8 cellular contexts compared by ENCODE assay signal in the genomic region with DNA sequence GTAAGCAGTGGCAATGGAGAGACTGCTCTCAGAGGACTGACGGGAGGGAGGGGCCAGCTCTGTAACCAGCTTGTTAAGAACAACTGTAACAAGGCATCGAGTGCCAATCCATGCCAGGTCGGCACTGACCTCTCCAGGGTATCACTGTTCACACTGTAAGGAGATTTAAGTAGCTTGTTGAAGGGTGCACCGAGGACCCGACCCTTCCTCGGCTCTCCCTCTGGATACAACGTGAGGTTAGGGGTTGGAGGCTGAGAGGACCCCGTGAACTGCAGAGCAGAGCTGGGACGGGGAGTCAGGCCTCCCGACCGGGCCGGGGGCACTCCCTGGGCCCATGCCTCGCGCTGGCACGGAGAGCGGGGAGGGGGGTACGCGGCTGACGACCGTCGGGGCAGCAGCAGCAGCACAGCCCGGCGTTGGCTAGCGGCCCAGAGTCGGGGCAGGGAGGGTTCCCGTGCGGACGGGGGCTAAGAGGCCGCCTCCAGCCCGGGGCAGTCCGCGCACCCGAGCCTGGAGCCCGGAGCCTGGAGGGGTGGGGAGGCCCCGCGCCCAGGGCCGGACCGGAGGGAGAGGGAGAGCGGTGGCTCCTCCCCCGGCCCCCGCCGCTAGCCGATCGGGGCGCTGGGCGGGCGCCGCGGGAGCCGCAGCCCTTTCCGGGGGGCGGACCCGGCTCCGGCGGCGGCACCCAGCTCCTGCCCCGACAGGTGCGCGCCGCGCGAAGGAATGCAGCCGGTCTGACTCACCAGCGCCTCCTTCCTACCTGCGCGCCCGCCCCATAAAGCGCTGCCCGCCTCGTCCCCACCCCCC.
DNase-seq lines count a peak whose midpoint lies in the region; TF ChIP-seq lines count a peak whose summit lies in the region.

A gene (plus strand): TSS at position 804 of the 807 bp plus-strand sequence. CDS start 3,245 bp downstream, outside the sequence.

- H3K36me3 ChIP-seq in ACC112 (ENCODE audit: insufficient read depth, low read length) (no peaks in the 10 kb centered on the region), HEK293 (ENCODE audit: control insufficient read depth in 2 of 2, insufficient read depth in 1 of 2, low read length in 2 of 2) (no peaks in the 10 kb centered on the region)

- in situ Hi-C loops in T47D (cut with HindIII; ENCODE audit: low pct_unique_long_range_greater_than_20kb, low sequenced_read_pairs) = no loop called here

- H3K79me2 ChIP-seq in ACC112 (ENCODE audit: control insufficient read depth, insufficient read depth, low read length, unreplicated experiment) = no peaks in the 10 kb centered on the region

- POLR2A ChIA-PET in HEK293 (lab: Yijun Ruan, JAX) = interaction anchor here (0.8 to 1.2 kb wide), 6 partner anchors 9 to 848 kb away, joined by 3 to 5 read pairs (median 3); a partner anchor contains a TSS

- H2AFZ ChIP-seq in ACC112 (ENCODE audit: low read length, unreplicated experiment) = peak within 1 kb of the TSS; percentile 25

- no peaks in the 10 kb centered on the region for H3K9me3 ChIP-seq in HEK293 (ENCODE audit: control insufficient read depth, insufficient read depth, low read depth, low read length)

- H3K4me3 ChIP-seq in ACC112 (ENCODE audit: low read depth, low read length) (peak within 1 kb of the TSS; percentile 51), HEK293 (ENCODE audit: low read depth, low read length) (peak within 1 kb of the TSS; percentile 35)

- H3K4me1 ChIP-seq in ACC112 (ENCODE audit: control insufficient read depth, insufficient read depth, low read length, unreplicated experiment) = no peaks in the 10 kb centered on the region
- no peaks in the 10 kb centered on the region; the same call in 1 of the 2 replicates for H3K4me1 ChIP-seq in HEK293 (ENCODE audit: control insufficient read depth, insufficient read depth, low read length)

- no peak for TF ChIP-seq CTCF in HEK293 (tag by site-specific recombination; IDR thresholded peaks at IDR 0.05)
- peak; percentile 27; the same call in 1 of the 2 replicates for TF ChIP-seq CTCF in VCaP (conservative IDR thresholded peaks at IDR 0.05)

- CTCF ChIA-PET in HEK293 (lab: Yijun Ruan, JAX) = interaction anchor here (0.6 to 8.4 kb wide), 9 partner anchors 10 to 184 kb away, joined by 3 to 51 read pairs (median 4); a partner anchor contains a TSS

- H3K27me3 ChIP-seq in ACC112 (ENCODE audit: insufficient read depth, low read length) = peaks cover 34% of the 10 kb centered on the region

- DNase-seq in T47D (ENCODE audit: low read depth in 1 of 2, low spot score in 1 of 2) (peak; percentile 95 to 97), left kidney (ENCODE audit: low read depth, low spot score) (peak; percentile 83), NCI-H1694 (lab: John Stamatoyannopoulos, UW) (no peak), kidney glomerular epithelial cell (lab: John Stamatoyannopoulos, UW) (no peak)
- DNase-seq in stimulated activated CD4-positive, alpha-beta T cell treated with anti-CD3 and anti-CD28 coated beads, Interleukin-2, amount 100 ng/mL, for 4 hours (ENCODE audit: low read depth) = peak; percentile 53

- H3K27ac ChIP-seq in ACC112 (ENCODE audit: low read depth, low read length) = no peak within 1 kb of the TSS
- no peak within 1 kb of the TSS for H3K27ac ChIP-seq in HEK293 (ENCODE audit: extremely low read depth, low read depth, low read length)
- H3K27ac ChIP-seq in VCaP = peak within 1 kb of the TSS; percentile 31; the same call in 1 of the 2 replicates

TF ChIP-seq in HEK293, 187 proteins besides CTCF, POLR2A, EP300 and RAD21 (continues in another document):
- TF ChIP-seq, protein P1, sequence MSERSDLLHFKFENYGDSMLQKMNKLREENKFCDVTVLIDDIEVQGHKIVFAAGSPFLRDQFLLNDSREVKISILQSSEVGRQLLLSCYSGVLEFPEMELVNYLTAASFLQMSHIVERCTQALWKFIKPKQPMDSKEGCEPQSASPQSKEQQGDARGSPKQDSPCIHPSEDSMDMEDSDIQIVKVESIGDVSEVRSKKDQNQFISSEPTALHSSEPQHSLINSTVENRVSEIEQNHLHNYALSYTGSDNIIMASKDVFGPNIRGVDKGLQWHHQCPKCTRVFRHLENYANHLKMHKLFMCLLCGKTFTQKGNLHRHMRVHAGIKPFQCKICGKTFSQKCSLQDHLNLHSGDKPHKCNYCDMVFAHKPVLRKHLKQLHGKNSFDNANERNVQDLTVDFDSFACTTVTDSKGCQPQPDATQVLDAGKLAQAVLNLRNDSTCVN (tag by site-specific recombination; optimal IDR thresholded peaks at IDR 0.05) = peak; percentile 56
- peak; percentile 33 for TF ChIP-seq ZNF335 (tag by site-specific recombination; conservative IDR thresholded peaks at IDR 0.05)
- no peak for TF ChIP-seq BCL11B (tag by site-specific recombination; IDR thresholded peaks at IDR 0.05; ENCODE audit: low read depth)
- 0 out of 2 replicates have a peak, but pooled peaks have one; percentile 12 for TF ChIP-seq WT1 (tag by site-specific recombination; IDR thresholded peaks at IDR 0.05)
- no peak for TF ChIP-seq GLIS1 (tag by site-specific recombination; IDR thresholded peaks at IDR 0.05)
- TF ChIP-seq ZNF140 (tag by site-specific recombination; IDR thresholded peaks at IDR 0.05) = no peak
- no peak for TF ChIP-seq YY2 (tag by site-specific recombination; IDR thresholded peaks at IDR 0.05)
- peak; percentile 86 for TF ChIP-seq ZNF777 (tag by site-specific recombination; IDR thresholded peaks at IDR 0.05; ENCODE audit: borderline replicate concordance)
- TF ChIP-seq ZNF561 (tag by site-specific recombination; IDR thresholded peaks at IDR 0.05; ENCODE audit: borderline replicate concordance) = peak; percentile 44; the same call in 1 of the 2 replicates
- TF ChIP-seq, protein P2, sequence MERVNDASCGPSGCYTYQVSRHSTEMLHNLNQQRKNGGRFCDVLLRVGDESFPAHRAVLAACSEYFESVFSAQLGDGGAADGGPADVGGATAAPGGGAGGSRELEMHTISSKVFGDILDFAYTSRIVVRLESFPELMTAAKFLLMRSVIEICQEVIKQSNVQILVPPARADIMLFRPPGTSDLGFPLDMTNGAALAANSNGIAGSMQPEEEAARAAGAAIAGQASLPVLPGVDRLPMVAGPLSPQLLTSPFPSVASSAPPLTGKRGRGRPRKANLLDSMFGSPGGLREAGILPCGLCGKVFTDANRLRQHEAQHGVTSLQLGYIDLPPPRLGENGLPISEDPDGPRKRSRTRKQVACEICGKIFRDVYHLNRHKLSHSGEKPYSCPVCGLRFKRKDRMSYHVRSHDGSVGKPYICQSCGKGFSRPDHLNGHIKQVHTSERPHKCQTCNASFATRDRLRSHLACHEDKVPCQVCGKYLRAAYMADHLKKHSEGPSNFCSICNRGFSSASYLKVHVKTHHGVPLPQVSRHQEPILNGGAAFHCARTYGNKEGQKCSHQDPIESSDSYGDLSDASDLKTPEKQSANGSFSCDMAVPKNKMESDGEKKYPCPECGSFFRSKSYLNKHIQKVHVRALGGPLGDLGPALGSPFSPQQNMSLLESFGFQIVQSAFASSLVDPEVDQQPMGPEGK (tag by site-specific recombination; IDR thresholded peaks at IDR 0.05) = peak; percentile 61; the same call in 1 of the 2 replicates
- peak; percentile 34; the same call in 1 of the 2 replicates for TF ChIP-seq SP2 (tag by site-specific recombination; IDR thresholded peaks at IDR 0.05)
- TF ChIP-seq ZNF596 (tag by site-specific recombination; IDR thresholded peaks at IDR 0.05) = 0 out of 2 replicates have a peak, but pooled peaks have one; percentile 6
- peak; percentile 51 for TF ChIP-seq ZNF600 (tag by site-specific recombination; IDR thresholded peaks at IDR 0.05)
- TF ChIP-seq, protein P3, sequence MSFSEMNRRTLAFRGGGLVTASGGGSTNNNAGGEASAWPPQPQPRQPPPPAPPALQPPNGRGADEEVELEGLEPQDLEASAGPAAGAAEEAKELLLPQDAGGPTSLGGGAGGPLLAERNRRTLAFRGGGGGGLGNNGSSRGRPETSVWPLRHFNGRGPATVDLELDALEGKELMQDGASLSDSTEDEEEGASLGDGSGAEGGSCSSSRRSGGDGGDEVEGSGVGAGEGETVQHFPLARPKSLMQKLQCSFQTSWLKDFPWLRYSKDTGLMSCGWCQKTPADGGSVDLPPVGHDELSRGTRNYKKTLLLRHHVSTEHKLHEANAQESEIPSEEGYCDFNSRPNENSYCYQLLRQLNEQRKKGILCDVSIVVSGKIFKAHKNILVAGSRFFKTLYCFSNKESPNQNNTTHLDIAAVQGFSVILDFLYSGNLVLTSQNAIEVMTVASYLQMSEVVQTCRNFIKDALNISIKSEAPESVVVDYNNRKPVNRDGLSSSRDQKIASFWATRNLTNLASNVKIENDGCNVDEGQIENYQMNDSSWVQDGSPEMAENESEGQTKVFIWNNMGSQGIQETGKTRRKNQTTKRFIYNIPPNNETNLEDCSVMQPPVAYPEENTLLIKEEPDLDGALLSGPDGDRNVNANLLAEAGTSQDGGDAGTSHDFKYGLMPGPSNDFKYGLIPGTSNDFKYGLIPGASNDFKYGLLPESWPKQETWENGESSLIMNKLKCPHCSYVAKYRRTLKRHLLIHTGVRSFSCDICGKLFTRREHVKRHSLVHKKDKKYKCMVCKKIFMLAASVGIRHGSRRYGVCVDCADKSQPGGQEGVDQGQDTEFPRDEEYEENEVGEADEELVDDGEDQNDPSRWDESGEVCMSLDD (tag by site-specific recombination; IDR thresholded peaks at IDR 0.05) = 0 out of 2 replicates have a peak, but pooled peaks have one; percentile 16
- 0 out of 2 replicates have a peak, but pooled peaks have one; percentile 29 for TF ChIP-seq KLF1 (tag by site-specific recombination; IDR thresholded peaks at IDR 0.05)
- no peak for TF ChIP-seq ZFHX2 (tag by site-specific recombination; conservative IDR thresholded peaks at IDR 0.05)
- peak; percentile 44; the same call in 1 of the 2 replicates for TF ChIP-seq ZBTB20 (tag by site-specific recombination; IDR thresholded peaks at IDR 0.05)
- TF ChIP-seq, protein P4, sequence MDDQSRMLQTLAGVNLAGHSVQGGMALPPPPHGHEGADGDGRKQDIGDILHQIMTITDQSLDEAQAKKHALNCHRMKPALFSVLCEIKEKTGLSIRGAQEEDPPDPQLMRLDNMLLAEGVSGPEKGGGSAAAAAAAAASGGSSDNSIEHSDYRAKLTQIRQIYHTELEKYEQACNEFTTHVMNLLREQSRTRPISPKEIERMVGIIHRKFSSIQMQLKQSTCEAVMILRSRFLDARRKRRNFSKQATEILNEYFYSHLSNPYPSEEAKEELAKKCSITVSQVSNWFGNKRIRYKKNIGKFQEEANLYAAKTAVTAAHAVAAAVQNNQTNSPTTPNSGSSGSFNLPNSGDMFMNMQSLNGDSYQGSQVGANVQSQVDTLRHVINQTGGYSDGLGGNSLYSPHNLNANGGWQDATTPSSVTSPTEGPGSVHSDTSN (CRISPR knock-in tag; IDR thresholded peaks at IDR 0.05) = peak; percentile 18; the same call in 1 of the 2 replicates
- TF ChIP-seq ZNF677 (tag by site-specific recombination; IDR thresholded peaks at IDR 0.05) = no peak
- TF ChIP-seq ZBTB17 (tag by site-specific recombination; IDR thresholded peaks at IDR 0.05) = peak; percentile 33; the same call in 1 of the 2 replicates

Comparison
In these comparisons a context has a peak if more than half of its experiments do, and no peak if none do; other contexts are left out.
1. DNase-seq: peak in T47D (2 of 2), left kidney (single experiment) and stimulated activated CD4-positive, alpha-beta T cell treated with anti-CD3 and anti-CD28 coated beads, Interleukin-2, amount 100 ng/mL, for 4 hours (single experiment); none in NCI-H1694 (single experiment) and kidney glomerular epithelial cell (single experiment).